Comparison of ENCODE assay signal across 16 cellular contexts in genomic region chr4:25779021-25779420, GRCh38.
"Had no signal": no experiment of that assay in that cellular context is flagged by ENCODE, and none has a peak within 500 bp of the region (broad histone marks: within the 10 kb centered on the region; RNA-seq: fewer than 3 reads in every experiment).

No MANE protein-coding gene starts in this region.

- H3K27ac ChIP-seq: hepatocyte, lower lobe of right lung, stomach, uterus had no signal

- ATAC-seq: lower lobe of right lung; naive thymus-derived CD4-positive, alpha-beta T cell had no signal

- H3K36me3 ChIP-seq: uterus had no signal

- H3K4me3 ChIP-seq: hepatocyte, lower lobe of right lung, stomach, uterus had no signal

- H3K4me2 ChIP-seq: hepatocyte had no signal

- H3K9me3 ChIP-seq: lower lobe of right lung, stomach, uterus had no signal

- H2AFZ ChIP-seq: hepatocyte had no signal

- H3K4me1 ChIP-seq: lower lobe of right lung, stomach, uterus had no signal

- DNase-seq: activated CD4-positive, alpha-beta memory T cell treated with anti-CD3 and anti-CD28 coated beads for 36 hours; activated CD4-positive, alpha-beta T cell treated with anti-CD3 and anti-CD28 coated beads for 1 hour; activated gamma-delta T cell; activated naive CD8-positive, alpha-beta T cell treated with anti-CD3 and anti-CD28 coated beads, Interleukin-2, amount 10 ng/mL, durations not matched to agents 7 days and 5 days; activated T-cell treated with anti-CD3 and anti-CD28 coated beads, Interleukin-2, amount 50 U/mL, for 48 hours; aorta; caudate nucleus; cortex of kidney; effector CD8-positive, alpha-beta T cell; lower lobe of right lung; naive thymus-derived CD4-positive, alpha-beta T cell; retina; stimulated activated CD4-positive, alpha-beta T cell treated with anti-CD3 and anti-CD28 coated beads, Interleukin-15, amount 100 ng/mL, for 24 hours; stomach; uterus had no signal

- H3K79me2 ChIP-seq: hepatocyte had no signal

- H3K27me3 ChIP-seq: hepatocyte, stomach, uterus had no signal
